ENCODE assay signal across 8 cellular contexts in genomic region chr15:25670025-25670554, GRCh38.
DNase-seq lines count a peak whose midpoint lies in the region; ATAC-seq and TF ChIP-seq lines count a peak whose summit lies in the region.

No MANE protein-coding gene starts in this region.

- no peaks in the 10 kb centered on the region for H3K4me1 ChIP-seq in naive thymus-derived CD4-positive, alpha-beta T cell (ENCODE audit: control insufficient read depth in 2 of 2, insufficient read depth in 2 of 2, low read length in 2 of 2)

- no peak overlapping the region for H3K27ac ChIP-seq in naive thymus-derived CD4-positive, alpha-beta T cell (ENCODE audit: low read depth, low read length)

- H3K27me3 Mint-ChIP-seq in nephron (ENCODE audit: low read depth), result peaks cover 9% of the 10 kb centered on the region
- peaks cover 26 to 42% (median 28%) of the 10 kb centered on the region in 5 donors for H3K27me3 Mint-ChIP-seq in naive thymus-derived CD4-positive, alpha-beta T cell

- H3K9me3 ChIP-seq in naive thymus-derived CD4-positive, alpha-beta T cell (ENCODE audit: control insufficient read depth in 2 of 3, low read length in 3 of 3), result no peaks in the 10 kb centered on the region

- H3K27me3 ChIP-seq in naive thymus-derived CD4-positive, alpha-beta T cell (ENCODE audit: control insufficient read depth in 2 of 2, insufficient read depth in 2 of 2, low read length in 2 of 2), result no peaks in the 10 kb centered on the region

- no peak for ATAC-seq in naive thymus-derived CD4-positive, alpha-beta T cell
- ATAC-seq in HG03378 (IDR thresholded peaks at IDR 0.05; ENCODE audit: unreplicated experiment) (no peak), HG03139 (IDR thresholded peaks at IDR 0.05; ENCODE audit: unreplicated experiment) (no peak)

- peak; percentile 74 for DNase-seq in AG08396 (ENCODE audit: low spot score)
- DNase-seq in NCI-H524 (lab: John Stamatoyannopoulos, UW), result peak; percentile 68 to 85
- peak; percentile 40 for DNase-seq in fibroblast of gingiva (ENCODE audit: low read depth)
- no peak for DNase-seq in naive thymus-derived CD4-positive, alpha-beta T cell
- no peak for DNase-seq in NK-92 treated with Interleukin-12 subunit alpha and Interleukin-12 subunit beta, amount 100 ng/mL, for 24 hours (lab: John Stamatoyannopoulos, UW)

- H3K4me3 Mint-ChIP-seq in nephron, result peak overlapping the region; percentile 69 to 79 (median 76)
- peak overlapping the region in 2 of 10 donors; percentile 0 to 4 for H3K4me3 Mint-ChIP-seq in naive thymus-derived CD4-positive, alpha-beta T cell

- no peak for TF ChIP-seq CTCF in nephron (IDR thresholded peaks at IDR 0.05; ENCODE audit: unreplicated experiment in 3 of 3)

- H3K27ac Mint-ChIP-seq in nephron, result peak overlapping the region; percentile 72 to 90 (median 76)
- no peak overlapping the region for H3K27ac Mint-ChIP-seq in naive thymus-derived CD4-positive, alpha-beta T cell

- intact Hi-C loops in naive thymus-derived CD4-positive, alpha-beta T cell (cut with micrococcal nuclease), result no loop called here

- peaks cover 44% of the 10 kb centered on the region for H3K4me1 Mint-ChIP-seq in nephron
- H3K4me1 Mint-ChIP-seq in naive thymus-derived CD4-positive, alpha-beta T cell, result peaks cover 2 to 18% (median 8%) of the 10 kb centered on the region in 7 donors

- H3K36me3 Mint-ChIP-seq in nephron (ENCODE audit: low read depth), result no peaks in the 10 kb centered on the region
- H3K36me3 Mint-ChIP-seq in naive thymus-derived CD4-positive, alpha-beta T cell, result peaks cover 0 to 6% (median 0%) of the 10 kb centered on the region in 5 donors

- POLR2A ChIA-PET in naive thymus-derived CD4-positive, alpha-beta T cell (lab: Charles Lee), result no interaction called here

- H3K9me3 Mint-ChIP-seq in nephron, result no peaks in the 10 kb centered on the region
- peaks cover 0 to 32% (median 4%) of the 10 kb centered on the region in 11 donors for H3K9me3 Mint-ChIP-seq in naive thymus-derived CD4-positive, alpha-beta T cell

- CTCF ChIA-PET in naive thymus-derived CD4-positive, alpha-beta T cell (lab: Charles Lee), result no interaction called here

- H3K36me3 ChIP-seq in naive thymus-derived CD4-positive, alpha-beta T cell (ENCODE audit: control insufficient read depth in 2 of 3, insufficient read depth in 3 of 3, low read length in 3 of 3), result no peaks in the 10 kb centered on the region

- H3K4me3 ChIP-seq in naive thymus-derived CD4-positive, alpha-beta T cell (ENCODE audit: low read length), result no peak overlapping the region

Comparison
In these comparisons a context has a peak if more than half of its experiments do, and no peak if none do; other contexts are left out.
1. DNase-seq: peak in AG08396 (single experiment), NCI-H524 (2 of 2) and fibroblast of gingiva (single experiment); none in naive thymus-derived CD4-positive, alpha-beta T cell (0 of 9) and NK-92 treated with Interleukin-12 subunit alpha and Interleukin-12 subunit beta, amount 100 ng/mL, for 24 hours (single experiment).
2. H3K27ac Mint-ChIP-seq: peak in nephron (3 of 3); none in naive thymus-derived CD4-positive, alpha-beta T cell (0 of 9).